ENCODE assay signal across 15 cellular contexts in the genomic region with DNA sequence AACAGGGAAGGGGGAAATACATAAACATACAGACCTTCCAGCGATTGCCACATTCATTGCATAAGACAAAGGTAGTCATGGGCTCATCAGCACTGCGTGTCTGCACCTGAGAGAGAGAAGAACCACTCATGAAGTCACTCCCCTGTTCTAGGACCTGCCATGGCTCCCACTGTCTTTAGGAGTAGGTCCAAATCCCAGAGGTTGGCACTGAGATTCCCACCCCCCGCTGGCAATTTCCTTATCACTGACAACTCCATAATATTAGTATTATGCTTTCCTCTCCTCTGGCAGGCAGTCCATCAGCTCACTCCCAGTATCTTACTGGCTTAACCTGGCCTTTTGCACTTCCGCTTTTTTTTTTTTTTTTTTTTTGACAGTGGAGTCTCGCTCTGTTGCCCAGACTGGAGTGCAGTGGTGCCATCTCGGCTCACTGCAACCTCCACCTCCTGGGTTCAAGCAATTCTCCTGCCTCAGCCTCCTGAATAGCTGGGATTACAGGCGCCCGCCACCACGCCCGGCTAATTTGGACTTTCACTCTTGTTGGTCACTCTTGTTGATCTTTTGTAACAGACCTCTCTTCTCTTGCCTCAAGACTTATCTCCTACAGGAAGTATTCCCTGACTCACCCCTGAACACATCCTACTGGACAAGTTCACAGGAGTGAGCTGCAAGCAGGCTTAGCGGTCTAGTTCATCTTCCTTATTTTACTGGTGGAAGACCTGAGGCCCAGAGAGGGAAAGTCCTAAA. TPM values are rescaled to one million over a fixed set of nuclear protein-coding genes. Genes with fewer than 3 reads are reported as not detected.
DNase-seq lines count a peak whose midpoint lies in the region; ATAC-seq and TF ChIP-seq lines count a peak whose summit lies in the region.
"Had no signal": no experiment of that assay in that cellular context is flagged by ENCODE, and none has a peak within 500 bp of the region (broad histone marks: within the 10 kb centered on the region; RNA-seq: fewer than 3 reads in every experiment).

No MANE protein-coding gene starts in this region.

- H3K4me3 Mint-ChIP-seq in brain = no peak overlapping the region
- no peak overlapping the region for H3K4me3 Mint-ChIP-seq in activated CD8-positive, alpha-beta T cell treated with anti-CD3 and anti-CD28 coated beads for 36 hours
- H3K4me3 Mint-ChIP-seq: IgD-negative memory B cell; stimulated activated naive B cell treated with anti-CD40 and anti-IgM and Interleukin-4, amounts not matched to agents 10 μg/mL and 1 μg/mL and 100 μg/mL, for 72 hours had no signal

- POLR2A ChIA-PET in AG04449 (lab: Yijun Ruan, JAX) = interaction anchor here (2.4 kb wide), 1 partner anchor 10 kb away, joined by 9 read pairs; no protein-coding TSS in a partner anchor
- POLR2A ChIA-PET in activated CD8-positive, alpha-beta T cell treated with anti-CD3 and anti-CD28 coated beads for 36 hours (lab: Charles Lee) = no interaction called here

- H3K27me3 Mint-ChIP-seq in brain = no peaks in the 10 kb centered on the region
- no peaks in the 10 kb centered on the region for H3K27me3 Mint-ChIP-seq in activated CD8-positive, alpha-beta T cell treated with anti-CD3 and anti-CD28 coated beads for 36 hours
- H3K27me3 Mint-ChIP-seq: IgD-negative memory B cell had no signal

- WGBS in testis, 2 donors = 77 to 83% methylated on average over 10 to 11 of the region's 11 CpGs

- no peak overlapping the region for H3K27ac ChIP-seq in testis
- H3K27ac ChIP-seq: BLaER1 treated with 17β-estradiol and CSF1 and Interleukin-3, amounts not matched to agents 10 nM and 100 nM had no signal

- H3K36me3 ChIP-seq in MG63 = no peaks in the 10 kb centered on the region
- no peaks in the 10 kb centered on the region for H3K36me3 ChIP-seq in testis (ENCODE audit: low read depth, missing control alignments)
- H3K36me3 ChIP-seq: BLaER1 treated with 17β-estradiol and CSF1 and Interleukin-3, amounts not matched to agents 10 nM and 100 nM had no signal

- TF ChIP-seq POLR2A in testis (IDR thresholded peaks at IDR 0.05) = no peak

- peaks cover 11% of the 10 kb centered on the region for H3K4me1 Mint-ChIP-seq in brain
- no peaks in the 10 kb centered on the region for H3K4me1 Mint-ChIP-seq in activated CD8-positive, alpha-beta T cell treated with anti-CD3 and anti-CD28 coated beads for 36 hours (ENCODE audit: low read depth)

- peaks cover 16% of the 10 kb centered on the region for H3K4me1 ChIP-seq in testis

- CTCF ChIA-PET in AG04449 (lab: Yijun Ruan, JAX) = interaction anchor here (0.9 to 1.6 kb wide), 3 partner anchors 10 to 19 kb away, joined by 3 to 7 read pairs (median 5); no protein-coding TSS in a partner anchor
- CTCF ChIA-PET in activated CD8-positive, alpha-beta T cell treated with anti-CD3 and anti-CD28 coated beads for 36 hours (lab: Charles Lee) = no interaction called here

- TF ChIP-seq CTCF in AG04449 (IDR thresholded peaks at IDR 0.05; ENCODE audit: insufficient read depth, low read length, missing control alignments) (no peak), brain (conservative IDR thresholded peaks at IDR 0.05) (no peak), testis (IDR thresholded peaks at IDR 0.05) (no peak)
- TF ChIP-seq CTCF in activated CD8-positive, alpha-beta T cell treated with anti-CD3 and anti-CD28 coated beads for 36 hours (IDR thresholded peaks at IDR 0.05) = no peak

- H3K27me3 ChIP-seq in MG63 (no peaks in the 10 kb centered on the region), testis (no peaks in the 10 kb centered on the region)
- H3K27me3 ChIP-seq: BLaER1 treated with 17β-estradiol and CSF1 and Interleukin-3, amounts not matched to agents 10 nM and 100 nM; body of pancreas had no signal

- peak; percentile 81 for ATAC-seq in left colon
- ATAC-seq in activated CD8-positive, alpha-beta T cell treated with anti-CD3 and anti-CD28 coated beads for 36 hours = no peak
- ATAC-seq: body of pancreas; stimulated activated naive B cell treated with anti-CD40 and anti-IgM and Interleukin-4, amounts not matched to agents 10 μg/mL and 1 μg/mL and 100 μg/mL, for 72 hours had no signal

- intact Hi-C loops in left colon (cut with DNase I, micrococcal nuclease) (no loop called here), testis (cut with DNase I; ENCODE audit: low total_unique reads) (no loop called here)
- intact Hi-C loops in activated CD8-positive, alpha-beta T cell treated with anti-CD3 and anti-CD28 coated beads for 36 hours (cut with micrococcal nuclease) = no loop called here

- H3K9me3 ChIP-seq in MG63 = no peaks in the 10 kb centered on the region
- H3K9me3 ChIP-seq in testis = no peaks in the 10 kb centered on the region
- H3K9me3 ChIP-seq: body of pancreas had no signal

- no peak overlapping the region for H3K4me3 ChIP-seq in AG04449 (ENCODE audit: low read depth, low read length)
- H3K4me3 ChIP-seq in MG63 = no peak overlapping the region
- no peak overlapping the region for H3K4me3 ChIP-seq in testis
- H3K4me3 ChIP-seq: BLaER1 treated with 17β-estradiol and CSF1 and Interleukin-3, amounts not matched to agents 10 nM and 100 nM; body of pancreas had no signal

- peaks cover 12% of the 10 kb centered on the region for H3K36me3 Mint-ChIP-seq in brain
- H3K36me3 Mint-ChIP-seq in activated CD8-positive, alpha-beta T cell treated with anti-CD3 and anti-CD28 coated beads for 36 hours (ENCODE audit: low read depth) = peaks cover 2% of the 10 kb centered on the region
- H3K36me3 Mint-ChIP-seq: IgD-negative memory B cell; stimulated activated naive B cell treated with anti-CD40 and anti-IgM and Interleukin-4, amounts not matched to agents 10 μg/mL and 1 μg/mL and 100 μg/mL, for 72 hours had no signal

- peak; percentile 23 for DNase-seq in AG04449 (ENCODE audit: low read depth, low spot score)
- DNase-seq in MG63 = peak; percentile 27
- DNase-seq in left colon = no peak
- DNase-seq in testis = no peak
- DNase-seq in NK-92 treated with Interleukin-12 subunit alpha and Interleukin-12 subunit beta, amount 100 ng/mL, for 24 hours (lab: John Stamatoyannopoulos, UW) = no peak
- no peak for DNase-seq in AML-193 (lab: John Stamatoyannopoulos, UW)
- no peak for DNase-seq in activated CD8-positive, alpha-beta T cell treated with anti-CD3 and anti-CD28 coated beads for 36 hours
- DNase-seq: activated CD8-positive, alpha-beta memory T cell treated with anti-CD3 and anti-CD28 coated beads, Interleukin-2, amount 50 U/mL, for 48 hours; body of pancreas; glutamatergic neuron; NCI-H524; stimulated activated naive B cell treated with anti-CD40 and anti-IgM and Interleukin-4, amounts not matched to agents 10 μg/mL and 1 μg/mL and 100 μg/mL, for 72 hours had no signal

- peaks cover 0 to 3% (median 0%) of the 10 kb centered on the region in 5 experiments for H3K9me3 Mint-ChIP-seq in brain
- no peaks in the 10 kb centered on the region for H3K9me3 Mint-ChIP-seq in activated CD8-positive, alpha-beta T cell treated with anti-CD3 and anti-CD28 coated beads for 36 hours
- H3K9me3 Mint-ChIP-seq: stimulated activated naive B cell treated with anti-CD40 and anti-IgM and Interleukin-4, amounts not matched to agents 10 μg/mL and 1 μg/mL and 100 μg/mL, for 72 hours had no signal

- H3K27ac Mint-ChIP-seq in brain = peak overlapping the region in 3 of 5 experiments; percentile 14 to 86 (median 60)
- H3K27ac Mint-ChIP-seq in activated CD8-positive, alpha-beta T cell treated with anti-CD3 and anti-CD28 coated beads for 36 hours = no peak overlapping the region
- H3K27ac Mint-ChIP-seq: IgD-negative memory B cell; stimulated activated naive B cell treated with anti-CD40 and anti-IgM and Interleukin-4, amounts not matched to agents 10 μg/mL and 1 μg/mL and 100 μg/mL, for 72 hours had no signal

RNA-seq across cellular contexts. Expression of a gene that starts 14.8 kb away (rescaled TPM):
- total RNA-seq in MG63 (2014; rRNA removed; shearing (Covaris generic); ENCODE audit: low replicate concordance) = 9.0 TPM in 2 replicates
- 12.2 TPM for polyA plus RNA-seq in brain (ENCODE audit: insufficient read depth, low read depth, low replicate concordance)
- total RNA-seq in left colon = 10 to 100 TPM in 1 of 2 donors, 1 to 10 TPM in 1; 9.7 to 13.0 TPM
- total RNA-seq in testis = 10 to 100 TPM; 26.7 to 29.0 TPM
- 24.6 TPM for polyA plus RNA-seq in testis (ENCODE audit: insufficient read depth, low read depth, low replicate concordance)
- 1 to 10 TPM; 5.8 to 7.2 TPM for total RNA-seq in activated CD8-positive, alpha-beta T cell treated with anti-CD3 and anti-CD28 coated beads for 36 hours

RNA-seq across cellular contexts. Expression of a gene that starts 40.1 kb away (rescaled TPM):
- not detected in 2 replicates for total RNA-seq in MG63 (2014; rRNA removed; shearing (Covaris generic); ENCODE audit: low replicate concordance)
- polyA plus RNA-seq in brain (ENCODE audit: insufficient read depth, low read depth, low replicate concordance) (2.2 TPM), testis (ENCODE audit: insufficient read depth, low read depth, low replicate concordance) (10.8 TPM)
- total RNA-seq in left colon (100 to 1,000 TPM; 147 to 186 TPM), testis (10 to 100 TPM; 12.6 to 14.7 TPM)
- total RNA-seq in activated CD8-positive, alpha-beta T cell treated with anti-CD3 and anti-CD28 coated beads for 36 hours = 1 to 10 TPM; 7.0 to 8.3 TPM

RNA-seq across cellular contexts. Expression of a gene that starts 40.4 kb away (rescaled TPM):
- total RNA-seq in MG63 (2014; rRNA removed; shearing (Covaris generic); ENCODE audit: low replicate concordance) = 149 and 159 TPM in 2 replicates
- polyA plus RNA-seq in brain (ENCODE audit: insufficient read depth, low read depth, low replicate concordance) (126 TPM), testis (ENCODE audit: insufficient read depth, low read depth, low replicate concordance) (89.6 TPM)
- total RNA-seq in left colon (100 to 1,000 TPM in 1 of 2 donors, 10 to 100 TPM in 1; 78.8 to 107 TPM), testis (10 to 100 TPM; 93.8 to 95.8 TPM)
- total RNA-seq in activated CD8-positive, alpha-beta T cell treated with anti-CD3 and anti-CD28 coated beads for 36 hours = 100 to 1,000 TPM; 190 to 203 TPM

Comparison
In these comparisons a context has a peak if more than half of its experiments do, and no peak if none do; other contexts are left out.
1. DNase-seq: peak in AG04449 (single experiment) and MG63 (single experiment); none in left colon (0 of 2), testis (single experiment), NK-92 treated with Interleukin-12 subunit alpha and Interleukin-12 subunit beta, amount 100 ng/mL, for 24 hours (single experiment), AML-193 (0 of 2) and activated CD8-positive, alpha-beta T cell treated with anti-CD3 and anti-CD28 coated beads for 36 hours (single experiment).
2. RNA of a gene that starts 40.1 kb away (total RNA-seq): 147 to 186 TPM in left colon; 12.6 to 14.7 TPM in testis, 7.0 to 8.3 TPM in activated CD8-positive, alpha-beta T cell treated with anti-CD3 and anti-CD28 coated beads for 36 hours and not detected in MG63; every median in the first group is over 4 times any median in the second.